8 cellular contexts compared by ENCODE assay signal in the genomic region with DNA sequence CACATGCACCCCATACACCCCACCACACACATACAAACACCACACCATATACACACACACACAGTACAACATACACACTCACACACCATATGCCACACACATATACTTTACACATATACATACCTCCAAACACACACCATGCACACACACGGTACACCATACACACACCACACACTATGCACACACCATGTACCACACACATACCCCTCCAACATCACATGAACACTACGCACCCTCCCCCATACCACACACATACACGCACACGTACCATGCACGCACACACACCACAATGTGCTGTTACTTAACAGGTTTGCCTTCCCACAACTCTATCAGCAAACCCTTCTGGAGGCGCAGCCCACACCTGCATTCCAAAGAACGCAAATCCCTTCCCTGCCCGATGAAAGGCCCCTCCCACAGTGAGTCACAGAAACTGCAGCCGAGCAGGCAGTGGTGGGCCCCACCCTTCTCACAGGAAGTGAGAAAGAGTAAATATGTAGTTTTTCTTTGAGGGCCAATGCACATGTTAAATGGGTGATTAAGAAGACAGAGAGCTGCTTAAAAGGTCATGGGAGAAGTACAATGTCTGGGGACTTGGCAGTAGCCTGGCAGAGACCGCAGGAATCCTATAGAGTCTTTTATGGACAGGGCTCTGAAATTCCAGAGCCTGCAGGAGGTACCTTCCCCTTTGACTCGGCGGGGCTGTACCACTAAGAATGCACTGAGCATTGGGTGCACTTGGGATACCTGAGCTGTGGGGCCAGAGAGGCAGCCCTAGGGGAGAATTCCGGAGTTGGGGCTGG. TPM values are rescaled to one million over a fixed set of nuclear protein-coding genes. Genes with fewer than 3 reads are reported as not detected.
A peak's percentile ranks its signal among the peaks of the same experiment; 100 is the strongest.
DNase-seq lines count a peak whose midpoint lies in the region; ATAC-seq and TF ChIP-seq lines count a peak whose summit lies in the region.

No MANE protein-coding gene starts in this region.

- peak overlapping the region; percentile 5 for H4K8ac ChIP-seq in trophoblast cell (ENCODE audit: low read depth, low read length)

- H3K4ac ChIP-seq in trophoblast cell (ENCODE audit: low read depth, low read length) = peak overlapping the region; percentile 7

- H3K36me3 ChIP-seq in OCI-LY1 (ENCODE audit: insufficient read depth, low read length) (no peaks in the 10 kb centered on the region), trophoblast cell (ENCODE audit: control insufficient read depth in 1 of 2, insufficient read depth in 2 of 2, low read length in 2 of 2) (no peaks in the 10 kb centered on the region)

- peak overlapping the region; percentile 66 for H2BK5ac ChIP-seq in trophoblast cell (ENCODE audit: low read depth, low read length, poor library complexity)

- H2AFZ ChIP-seq in OCI-LY1 (ENCODE audit: low read length) = peak overlapping the region; percentile 9; the same call in 1 of the 2 replicates
- no peak overlapping the region for H2AFZ ChIP-seq in trophoblast cell (ENCODE audit: insufficient read depth, low read length, poor library complexity)

- H4K91ac ChIP-seq in trophoblast cell (ENCODE audit: low read depth, low read length) = peak overlapping the region; percentile 89

- H3K9ac ChIP-seq in OCI-LY1 (ENCODE audit: low read length) (peak overlapping the region; percentile 61), trophoblast cell (ENCODE audit: low read length) (no peak overlapping the region)

- H2AK5ac ChIP-seq in trophoblast cell (ENCODE audit: low read length) = peak overlapping the region; percentile 40

- H2BK12ac ChIP-seq in trophoblast cell (ENCODE audit: low read length) = peak overlapping the region; percentile 58

- ATAC-seq in GM18868 (IDR thresholded peaks at IDR 0.05; ENCODE audit: unreplicated experiment) (peak; percentile 93), HG03064 (IDR thresholded peaks at IDR 0.05; ENCODE audit: low read depth, unreplicated experiment) (peak; percentile 96)

- no CpG with 5 or more reads among the region's 13 CpGs for WGBS in trophoblast cell (ENCODE audit: extremely low coverage, insufficient coverage, insufficient read length)

- no peak overlapping the region for H4K12ac ChIP-seq in trophoblast cell (ENCODE audit: low read depth, low read length)

- no peaks in the 10 kb centered on the region for H3F3A ChIP-seq in OCI-LY1 (ENCODE audit: insufficient read depth, low read length)

- H3K23ac ChIP-seq in trophoblast cell (ENCODE audit: low read length) = peak overlapping the region; percentile 67

- H3K4me2 ChIP-seq in OCI-LY1 (ENCODE audit: low read length) (peak overlapping the region; percentile 67), trophoblast cell (ENCODE audit: low read length) (peak overlapping the region; percentile 46)

- no peaks in the 10 kb centered on the region for H3K9me2 ChIP-seq in OCI-LY1 (ENCODE audit: low read depth, low read length)

- peak overlapping the region; percentile 35 for H3K18ac ChIP-seq in trophoblast cell (ENCODE audit: low read length)

- H3K27me3 ChIP-seq in OCI-LY1 (ENCODE audit: insufficient read depth, low read length) (no peaks in the 10 kb centered on the region), trophoblast cell (ENCODE audit: insufficient read depth, low read length) (no peaks in the 10 kb centered on the region)

- DNase-seq in 8988T = peak; percentile 70
- DNase-seq in activated T-cell treated with anti-CD3 and anti-CD28 coated beads, Interleukin-2, amount 50 U/mL, for 1 hour = peak; percentile 82
- DNase-seq in fibroblast of the conjunctiva (ENCODE audit: low read depth) = peak; percentile 52
- peak; percentile 94 for DNase-seq in trophoblast cell
- no peak for DNase-seq in NCI-H1092 (lab: John Stamatoyannopoulos, UW)

- no peaks in the 10 kb centered on the region for H4K20me1 ChIP-seq in OCI-LY1 (ENCODE audit: insufficient read depth, low read length)

- TF ChIP-seq CTCF in OCI-LY1 (IDR thresholded peaks at IDR 0.05; ENCODE audit: low read length) = no peak

- H3K79me2 ChIP-seq in OCI-LY1 (ENCODE audit: insufficient read depth, low read length) (no peaks in the 10 kb centered on the region), trophoblast cell (ENCODE audit: control insufficient read depth, insufficient read depth, low read length, poor library complexity) (peaks cover 10% of the 10 kb centered on the region)

- no peaks in the 10 kb centered on the region for H3K9me3 ChIP-seq in OCI-LY1 (ENCODE audit: low read length)
- H3K9me3 ChIP-seq in trophoblast cell (ENCODE audit: insufficient read depth, low read depth, low read length) = no peaks in the 10 kb centered on the region

- H3K27ac ChIP-seq in OCI-LY1 (ENCODE audit: low read depth, low read length, poor library complexity, severe bottlenecking) = peak overlapping the region; percentile 84
- H3K27ac ChIP-seq in trophoblast cell (ENCODE audit: low read depth, low read length) = peak overlapping the region; percentile 97

- H2BK120ac ChIP-seq in trophoblast cell (ENCODE audit: insufficient read depth, low read length, poor library complexity) = peak overlapping the region; percentile 92

- H3K79me1 ChIP-seq in trophoblast cell (ENCODE audit: low read length) = peaks cover 40% of the 10 kb centered on the region

- H3K4me3 ChIP-seq in OCI-LY1 (ENCODE audit: low read depth, low read length, poor library complexity, severe bottlenecking) (peak overlapping the region; percentile 49), trophoblast cell (ENCODE audit: low read depth, low read length) (peak overlapping the region; percentile 39)

- H3K4me1 ChIP-seq in OCI-LY1 (ENCODE audit: insufficient read depth, low read length, severe bottlenecking) = peaks cover 73% of the 10 kb centered on the region
- H3K4me1 ChIP-seq in trophoblast cell (ENCODE audit: control insufficient read depth in 1 of 2, insufficient read depth in 2 of 2, low read length in 2 of 2) = peaks cover 33 to 44% of the 10 kb centered on the region in 2 experiments

- H3K14ac ChIP-seq in trophoblast cell (ENCODE audit: low read length) = peak overlapping the region; percentile 54

RNA-seq across cellular contexts. Expression of gene EZR, which starts 34.1 kb away (rescaled TPM):
- polyA plus RNA-seq in trophoblast cell (2013) = 490 and 492 TPM in 2 replicates
